Comparison of ENCODE assay signal across 16 cellular contexts in the genomic region with DNA sequence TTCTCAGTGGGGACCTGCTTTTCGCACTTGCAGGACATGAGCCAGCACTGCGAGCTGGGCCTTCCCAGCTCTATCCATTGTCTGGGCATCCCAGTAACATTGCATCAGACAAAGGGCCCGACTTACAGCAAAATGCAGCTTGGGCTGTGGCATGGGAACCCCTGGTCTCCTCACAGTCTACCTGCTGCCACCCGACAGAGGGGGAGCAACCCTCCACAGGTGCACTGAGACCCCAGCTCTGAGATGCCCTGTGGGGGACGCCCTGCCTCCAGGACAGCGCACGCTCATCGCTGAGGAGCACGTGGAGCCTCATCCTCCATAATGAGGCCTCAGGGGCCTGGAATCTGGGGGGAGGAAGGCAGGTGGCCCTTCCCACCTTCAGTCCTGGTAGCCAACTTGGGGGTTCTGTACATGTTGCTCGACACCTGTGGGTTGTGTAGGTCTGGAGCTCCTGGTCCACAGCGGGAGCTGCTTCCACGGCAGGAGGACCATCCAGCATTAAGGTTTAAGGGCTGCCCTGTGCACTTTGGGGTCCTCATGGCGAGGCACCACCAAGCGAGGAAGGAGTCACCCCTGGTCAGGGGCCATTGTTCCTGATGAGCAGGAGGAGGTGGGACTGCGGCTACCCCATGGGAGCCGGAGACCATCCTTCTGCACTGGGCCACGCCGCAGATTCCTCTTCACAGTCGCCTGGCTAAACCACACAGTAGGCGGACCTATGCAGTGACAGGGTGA.
"Had no signal": no experiment of that assay in that cellular context is flagged by ENCODE, and none has a peak within 500 bp of the region (broad histone marks: within the 10 kb centered on the region; RNA-seq: fewer than 3 reads in every experiment).

No MANE protein-coding gene starts in this region.

- H3K36me3 ChIP-seq: gastrocnemius medialis, left lung, prostate gland, sigmoid colon, suprapubic skin had no signal

- H3K4me1 ChIP-seq: gastrocnemius medialis, left lung, prostate gland, sigmoid colon, suprapubic skin had no signal

- H3K4me3 ChIP-seq: dorsolateral prefrontal cortex, gastrocnemius medialis, hepatocyte, left lung, mucosa of descending colon, prostate gland, sigmoid colon, suprapubic skin had no signal

- ATAC-seq: gastrocnemius medialis, left cardiac atrium, left lung, mucosa of descending colon, right cardiac atrium had no signal

- H3K9me3 ChIP-seq: gastrocnemius medialis, prostate gland, sigmoid colon, suprapubic skin had no signal

- H3K27ac ChIP-seq: dorsolateral prefrontal cortex, gastrocnemius medialis, hepatocyte, left lung, prostate gland, sigmoid colon, suprapubic skin had no signal

- H3K27me3 ChIP-seq: gastrocnemius medialis, hepatocyte, left lung, sigmoid colon had no signal

- DNase-seq: dorsolateral prefrontal cortex; effector CD4-positive, alpha-beta T cell; foreskin fibroblast; gastrocnemius medialis; left cardiac atrium; mesenchymal stem cell; naive B cell; right cardiac atrium; sigmoid colon; stimulated activated CD4-positive, alpha-beta T cell treated with anti-CD3 and anti-CD28 coated beads, Interleukin-4, amount 100 ng/mL, for 4 hours; stimulated activated naive B cell treated with anti-CD40 and anti-IgM and Interleukin-4, amounts not matched to agents 10 μg/mL and 1 μg/mL and 100 μg/mL, for 72 hours had no signal
